13 cellular contexts compared by ENCODE assay signal in the genomic region with DNA sequence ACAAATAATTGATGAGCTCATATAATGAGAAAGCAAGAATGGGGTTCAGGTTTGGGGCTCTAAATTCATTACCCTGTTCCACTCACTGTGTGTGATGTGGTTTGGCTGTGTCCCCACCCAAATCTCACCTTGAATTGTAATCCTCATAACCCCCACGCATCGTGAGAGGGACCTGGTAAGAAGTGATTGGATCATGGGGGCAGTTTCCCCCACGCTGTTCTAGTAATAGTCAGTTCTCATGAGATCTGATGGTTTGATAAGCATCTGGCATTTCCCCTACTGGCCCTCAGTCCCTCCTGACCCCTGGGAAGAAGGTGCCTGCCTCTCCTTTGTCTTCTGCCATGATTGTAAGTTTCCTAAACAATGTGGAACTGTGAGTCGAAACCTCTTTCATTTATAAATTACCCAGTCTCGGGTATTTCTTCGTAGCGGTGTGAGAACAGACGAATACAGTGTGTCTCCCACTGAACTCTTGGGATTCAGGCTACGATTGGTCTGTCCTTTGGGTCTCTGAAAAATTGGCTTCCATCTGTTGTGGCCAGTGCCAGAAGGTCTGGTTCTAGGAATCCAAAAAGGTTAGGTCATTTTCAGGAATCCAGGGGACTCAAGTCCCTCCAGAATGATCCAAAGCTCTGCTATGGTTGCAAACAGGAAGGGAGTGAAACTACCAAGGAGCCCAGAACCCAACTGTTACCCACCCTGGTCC.
DNase-seq lines count a peak whose midpoint lies in the region; ATAC-seq, FAIRE-seq and TF ChIP-seq lines count a peak whose summit lies in the region.
"Had no signal": no experiment of that assay in that cellular context is flagged by ENCODE, and none has a peak within 500 bp of the region (broad histone marks: within the 10 kb centered on the region; RNA-seq: fewer than 3 reads in every experiment).

No MANE protein-coding gene starts in this region.

- peaks cover 2% of the 10 kb centered on the region for H3K36me3 Mint-ChIP-seq in activated CD4-positive, alpha-beta T cell treated with anti-CD3 and anti-CD28 coated beads, Interleukin-2, amount 10 ng/mL, durations not matched to agents 24 days and 14 days (ENCODE audit: low read depth)

- DNase-seq in activated CD4-positive, alpha-beta T cell treated with anti-CD3 and anti-CD28 coated beads, Interleukin-2, amount 50 U/mL, for 48 hours: peak; percentile 19 to 50
- no peak for DNase-seq in activated CD4-positive, alpha-beta T cell treated with anti-CD3 and anti-CD28 coated beads, Interleukin-2, amount 10 ng/mL, durations not matched to agents 24 days and 14 days
- no peak for DNase-seq in esophagus muscularis mucosa (ENCODE audit: extremely low spot score)
- no peak for DNase-seq in gastrocnemius medialis
- DNase-seq in urothelium cell line (ENCODE audit: low spot score): no peak
- DNase-seq: activated CD4-positive, alpha-beta T cell treated with anti-CD3 and anti-CD28 coated beads, Interleukin-2, amount 10 ng/mL, durations not matched to agents 7 days and 5 days; naive B cell; NCI-H2107; tibial artery had no signal

- peaks cover 3% of the 10 kb centered on the region for H3K9me3 Mint-ChIP-seq in activated CD4-positive, alpha-beta T cell treated with anti-CD3 and anti-CD28 coated beads, Interleukin-2, amount 10 ng/mL, durations not matched to agents 24 days and 14 days

- no peak for TF ChIP-seq EP300 in esophagus muscularis mucosa (IDR thresholded peaks at IDR 0.05)

- H3K27ac Mint-ChIP-seq in activated CD4-positive, alpha-beta T cell treated with anti-CD3 and anti-CD28 coated beads, Interleukin-2, amount 10 ng/mL, durations not matched to agents 24 days and 14 days: no peak overlapping the region
- H3K27ac Mint-ChIP-seq: activated CD4-positive, alpha-beta T cell treated with anti-CD3 and anti-CD28 coated beads, Interleukin-2, amount 10 ng/mL, durations not matched to agents 7 days and 5 days had no signal

- H3K27me3 Mint-ChIP-seq in activated CD4-positive, alpha-beta T cell treated with anti-CD3 and anti-CD28 coated beads, Interleukin-2, amount 10 ng/mL, durations not matched to agents 24 days and 14 days: no peaks in the 10 kb centered on the region
- H3K27me3 Mint-ChIP-seq: activated CD4-positive, alpha-beta T cell treated with anti-CD3 and anti-CD28 coated beads, Interleukin-2, amount 10 ng/mL, durations not matched to agents 7 days and 5 days had no signal

- H3K4me3 ChIP-seq in HUES64 (ENCODE audit: low read length) (no peak overlapping the region), esophagus muscularis mucosa (no peak overlapping the region), gastrocnemius medialis (no peak overlapping the region)
- H3K4me3 ChIP-seq: tibial artery had no signal

- in situ Hi-C loops in gastrocnemius medialis (cut with MboI; ENCODE audit: low sequenced_read_pairs in 4 of 4): no loop called here

- intact Hi-C loops in activated CD4-positive, alpha-beta T cell treated with anti-CD3 and anti-CD28 coated beads, Interleukin-2, amount 10 ng/mL, durations not matched to agents 24 days and 14 days (cut with micrococcal nuclease): loop anchor here (2.0 to 10.0 kb wide), 2 partner anchors 54 to 72 kb away; no protein-coding TSS in a partner anchor
- intact Hi-C loops in esophagus muscularis mucosa (cut with DNase I): no loop called here
- intact Hi-C loops in gastrocnemius medialis (cut with DNase I; ENCODE audit: low total_unique reads): no loop called here

- no peaks in the 10 kb centered on the region for H3K9me3 ChIP-seq in HUES64 (ENCODE audit: insufficient read depth, low read depth, low read length)
- no peaks in the 10 kb centered on the region for H3K9me3 ChIP-seq in esophagus muscularis mucosa
- no peaks in the 10 kb centered on the region for H3K9me3 ChIP-seq in gastrocnemius medialis
- H3K9me3 ChIP-seq: tibial artery had no signal

- H3K4me1 ChIP-seq in HUES64 (ENCODE audit: insufficient read depth, low read length) (peaks cover 47% of the 10 kb centered on the region), esophagus muscularis mucosa (peaks cover 56 to 93% (median 89%) of the 10 kb centered on the region in 4 donors), gastrocnemius medialis (peaks cover 9 to 69% of the 10 kb centered on the region in 2 donors)

- no peaks in the 10 kb centered on the region for H3K27me3 ChIP-seq in HUES64 (ENCODE audit: insufficient read depth, low read length)
- no peaks in the 10 kb centered on the region for H3K27me3 ChIP-seq in esophagus muscularis mucosa
- no peaks in the 10 kb centered on the region for H3K27me3 ChIP-seq in gastrocnemius medialis
- H3K27me3 ChIP-seq: tibial artery had no signal

- H3K27ac ChIP-seq in HUES64 (ENCODE audit: low read depth, low read length) (peak overlapping the region; percentile 11; the same call in 1 of the 2 replicates), esophagus muscularis mucosa (replicated peaks in 1 of 4) (peak overlapping the region; percentile 10 to 60 (median 44)), gastrocnemius medialis (peak overlapping the region in 3 of 4 donors; percentile 67 to 70 (median 68))
- H3K27ac ChIP-seq: tibial artery had no signal

- H3K9ac ChIP-seq in HUES64 (ENCODE audit: low read depth, low read length): no peak overlapping the region

- no peak for FAIRE-seq in urothelium cell line (lab: Jason Lieb, UNC)
- FAIRE-seq: colon had no signal

- ATAC-seq in gastrocnemius medialis (no peak), HG02885 (IDR thresholded peaks at IDR 0.05; ENCODE audit: poor library complexity, unreplicated experiment) (no peak), HG03565 (IDR thresholded peaks at IDR 0.05; ENCODE audit: unreplicated experiment) (no peak)

- H3K36me3 ChIP-seq in HUES64 (ENCODE audit: insufficient read depth, low read length) (no peaks in the 10 kb centered on the region), esophagus muscularis mucosa (no peaks in the 10 kb centered on the region), gastrocnemius medialis (no peaks in the 10 kb centered on the region)
- H3K36me3 ChIP-seq: tibial artery had no signal

- TF ChIP-seq CTCF in esophagus muscularis mucosa (IDR thresholded peaks at IDR 0.05) (no peak), gastrocnemius medialis (IDR thresholded peaks at IDR 0.05 in 4 of 5, conservative IDR thresholded peaks at IDR 0.05 in 1 of 5) (no peak)

- WGBS in HUES64: 75% methylated on average over 7 of the region's 9 CpGs
- 79% methylated on average over 9 of the region's 9 CpGs for WGBS in esophagus muscularis mucosa

- no peak overlapping the region for H3K4me3 Mint-ChIP-seq in activated CD4-positive, alpha-beta T cell treated with anti-CD3 and anti-CD28 coated beads, Interleukin-2, amount 10 ng/mL, durations not matched to agents 24 days and 14 days
- H3K4me3 Mint-ChIP-seq: activated CD4-positive, alpha-beta T cell treated with anti-CD3 and anti-CD28 coated beads, Interleukin-2, amount 10 ng/mL, durations not matched to agents 7 days and 5 days; naive B cell had no signal

- H3K4me1 Mint-ChIP-seq in activated CD4-positive, alpha-beta T cell treated with anti-CD3 and anti-CD28 coated beads, Interleukin-2, amount 10 ng/mL, durations not matched to agents 24 days and 14 days: peaks cover 43% of the 10 kb centered on the region

- no peak for TF ChIP-seq POLR2A in esophagus muscularis mucosa (IDR thresholded peaks at IDR 0.05; ENCODE audit: low read depth)
- no peak for TF ChIP-seq POLR2A in gastrocnemius medialis (IDR thresholded peaks at IDR 0.05)

Comparison
In these comparisons a context has a peak if more than half of its experiments do, and no peak if none do; other contexts are left out.
1. DNase-seq: peak in activated CD4-positive, alpha-beta T cell treated with anti-CD3 and anti-CD28 coated beads, Interleukin-2, amount 50 U/mL, for 48 hours (2 of 2); none in activated CD4-positive, alpha-beta T cell treated with anti-CD3 and anti-CD28 coated beads, Interleukin-2, amount 10 ng/mL, durations not matched to agents 24 days and 14 days (single experiment), esophagus muscularis mucosa (single experiment), gastrocnemius medialis (0 of 2) and urothelium cell line (single experiment).
2. H3K27ac ChIP-seq: peak in every context shown above with its lines; median percentile 68 in gastrocnemius medialis; 44 in esophagus muscularis mucosa; 11 in HUES64.